Comparison of ENCODE assay signal across 24 cellular contexts in genomic region chr2:48852938-48853337, GRCh38.
DNase-seq lines count a peak whose midpoint lies in the region; ATAC-seq and TF ChIP-seq lines count a peak whose summit lies in the region.
"Had no signal": no experiment of that assay in that cellular context is flagged by ENCODE, and none has a peak within 500 bp of the region (broad histone marks: within the 10 kb centered on the region; RNA-seq: fewer than 3 reads in every experiment).

No MANE protein-coding gene starts in this region.

- CTCF ChIA-PET in mammary epithelial cell (lab: Charles Lee; ENCODE audit: low non-redundant PET), result no interaction called here

- peak overlapping the region; percentile 10 for H3K4me2 ChIP-seq in osteoblast (ENCODE audit: insufficient read depth, low read length)
- no peak overlapping the region for H3K4me2 ChIP-seq in mammary epithelial cell (ENCODE audit: insufficient read depth, low read depth, low read length)

- H3K4me1 ChIP-seq in SJSA1 (replicated peaks) (peaks cover 52% of the 10 kb centered on the region), osteoblast (ENCODE audit: insufficient read depth, low read length) (peaks cover 27% of the 10 kb centered on the region), mammary epithelial cell (ENCODE audit: insufficient read depth, low read length) (peaks cover 57% of the 10 kb centered on the region)
- H3K4me1 ChIP-seq: colonic mucosa, tibial nerve had no signal

- H4K20me1 ChIP-seq in osteoblast (ENCODE audit: insufficient read depth, low read length), result no peaks in the 10 kb centered on the region
- no peaks in the 10 kb centered on the region for H4K20me1 ChIP-seq in mammary epithelial cell (ENCODE audit: insufficient read depth, low read length)

- H3K4me3 ChIP-seq in SJSA1 (no peak overlapping the region), fibroblast of mammary gland (ENCODE audit: control insufficient read depth, low read depth, low read length) (no peak overlapping the region), osteoblast (ENCODE audit: insufficient read depth, low read length) (no peak overlapping the region), lower leg skin (ENCODE audit: low read depth, poor library complexity, severe bottlenecking) (no peak overlapping the region), mammary epithelial cell (replicated peaks in 1 of 3; ENCODE audit: insufficient read depth in 1 of 3, low read depth in 2 of 3, low read length in 3 of 3) (no peak overlapping the region)
- H3K4me3 ChIP-seq: colonic mucosa, K562, lung, tibial nerve had no signal

- H3K27me3 ChIP-seq in SJSA1 (replicated peaks) (no peaks in the 10 kb centered on the region), osteoblast (ENCODE audit: insufficient read depth, low read length) (no peaks in the 10 kb centered on the region), mammary epithelial cell (ENCODE audit: insufficient read depth, low read length) (no peaks in the 10 kb centered on the region)
- H3K27me3 ChIP-seq: brain microvascular endothelial cell, colonic mucosa, tibial nerve had no signal

- TF ChIP-seq CTCF in fibroblast of mammary gland (conservative IDR thresholded peaks at IDR 0.05; ENCODE audit: control insufficient read depth, insufficient read depth, low read depth, low read length) (no peak), osteoblast (IDR thresholded peaks at IDR 0.05; ENCODE audit: extremely low read depth, low read depth, low read length) (no peak), lower leg skin (IDR thresholded peaks at IDR 0.05) (no peak), mammary epithelial cell (conservative IDR thresholded peaks at IDR 0.05 in 1 of 2, IDR thresholded peaks at IDR 0.05 in 1 of 2; ENCODE audit: extremely low read depth in 1 of 2, insufficient read depth in 1 of 2, low read depth in 1 of 2, low read length in 2 of 2) (no peak)

- H2AFZ ChIP-seq in osteoblast (ENCODE audit: low read length) (no peak overlapping the region), mammary epithelial cell (ENCODE audit: low read depth, low read length) (no peak overlapping the region)

- H3K9me3 ChIP-seq in SJSA1 (replicated peaks) (no peaks in the 10 kb centered on the region), osteoblast (ENCODE audit: low read depth, low read length) (no peaks in the 10 kb centered on the region), mammary epithelial cell (replicated peaks; ENCODE audit: insufficient read depth, low read length) (no peaks in the 10 kb centered on the region)
- H3K9me3 ChIP-seq: colonic mucosa, tibial nerve had no signal

- no peak overlapping the region for H3K9ac ChIP-seq in mammary epithelial cell (ENCODE audit: insufficient read depth, low read length)

- in situ Hi-C loops in mammary epithelial cell (cut with MboI; ENCODE audit: low sequenced_read_pairs in 2 of 2), result no loop called here

- peak overlapping the region; percentile 78 for H3K27ac ChIP-seq in SJSA1
- peak overlapping the region; percentile 62 for H3K27ac ChIP-seq in osteoblast (ENCODE audit: low read depth, low read length)
- no peak overlapping the region for H3K27ac ChIP-seq in mammary epithelial cell (ENCODE audit: insufficient read depth, low read depth, low read length)
- H3K27ac ChIP-seq: brain microvascular endothelial cell, colonic mucosa, tibial nerve had no signal

- no TSS peak for BruUV-seq in mammary epithelial cell (replicated peaks; lab: Mats Ljungman, UMichigan)

- TF ChIP-seq POLR2A in lower leg skin (IDR thresholded peaks at IDR 0.05), result no peak

- H3K79me2 ChIP-seq in osteoblast (ENCODE audit: insufficient read depth, low read length) (no peaks in the 10 kb centered on the region), mammary epithelial cell (ENCODE audit: insufficient read depth, low read length) (no peaks in the 10 kb centered on the region)

- WGBS in lower leg skin, 2 donors, result 70 to 83% methylated on average over 1 of the region's 1 CpG
- 75% methylated on average over 1 of the region's 1 CpG for WGBS in mammary epithelial cell (ENCODE audit: low coverage, missing lambda C conversion rate)

- dilution Hi-C loops in mammary epithelial cell (cut with HindIII; ENCODE audit: low sequenced_read_pairs), result no loop called here

- no peaks in the 10 kb centered on the region for H3K36me3 ChIP-seq in SJSA1
- H3K36me3 ChIP-seq in osteoblast (ENCODE audit: insufficient read depth, low read length), result no peaks in the 10 kb centered on the region
- H3K36me3 ChIP-seq in mammary epithelial cell (ENCODE audit: insufficient read depth, low read length), result no peaks in the 10 kb centered on the region
- H3K36me3 ChIP-seq: brain microvascular endothelial cell, colonic mucosa, tibial nerve had no signal

- intact Hi-C loops in lower leg skin (cut with DNase I; ENCODE audit: low total_unique reads) (no loop called here), mammary epithelial cell (cut with micrococcal nuclease) (no loop called here)

- DNase-seq in EH (ENCODE audit: low read depth) (peak; percentile 71), SJSA1 (ENCODE audit: low read depth in 1 of 2, low spot score in 2 of 2) (peak in 1 of 2 experiments; percentile 54), fibroblast of mammary gland (ENCODE audit: low read depth) (peak; percentile 83), osteoblast (ENCODE audit: insufficient read length, low spot score, missing footprints) (peak; percentile 19), lower leg skin (ENCODE audit: low spot score in 2 of 2) (no peak), mammary epithelial cell (no peak)
- DNase-seq: activated CD8-positive, alpha-beta memory T cell treated with anti-CD3 and anti-CD28 coated beads, Interleukin-2, amount 50 U/mL, for 4 hours; activated naive CD8-positive, alpha-beta T cell treated with anti-CD3 and anti-CD28 coated beads for 36 hours; brain microvascular endothelial cell; colonic mucosa; hypothalamus; islet precursor cell; NCI-H1694 treated with DMSO at 0.1 percent for 48 hours; occipital lobe; stimulated activated CD4-positive, alpha-beta T cell treated with anti-CD3 and anti-CD28 coated beads, Interleukin-2, amount 100 ng/mL, for 48 hours; T1000 had no signal

- no peak for ATAC-seq in GM19351 (IDR thresholded peaks at IDR 0.05; ENCODE audit: unreplicated experiment)
- ATAC-seq in GM21447 (IDR thresholded peaks at IDR 0.05; ENCODE audit: unreplicated experiment), result no peak
- ATAC-seq: HCT116, K562, Right ventricle myocardium inferior, WTC11 had no signal

Comparison
In these comparisons a context has a peak if more than half of its experiments do, and no peak if none do; other contexts are left out.
1. DNase-seq: peak in EH (single experiment), fibroblast of mammary gland (single experiment) and osteoblast (single experiment); none in lower leg skin (0 of 2) and mammary epithelial cell (single experiment).